In the genomic region with DNA sequence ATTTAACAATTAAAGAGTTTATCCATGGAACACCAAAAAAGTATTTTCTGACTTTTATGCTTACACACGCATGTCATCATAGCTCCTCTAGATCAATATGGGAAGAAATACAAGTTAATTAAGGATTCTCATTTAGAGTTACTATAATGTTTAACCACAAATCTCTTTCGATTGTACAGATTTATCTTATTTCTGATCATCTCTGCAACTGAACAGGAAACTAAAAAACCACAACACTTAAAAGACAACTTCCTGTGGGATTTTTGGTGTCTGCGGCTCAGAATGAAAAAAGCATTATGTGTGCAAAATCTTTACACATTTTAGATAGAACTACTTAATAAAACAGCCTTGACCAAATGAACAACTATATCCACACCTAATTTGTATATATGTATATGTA, we compare ENCODE assay signal across 12 cellular contexts. TPM values are rescaled to one million over a fixed set of nuclear protein-coding genes. Genes with fewer than 3 reads are reported as not detected.
A peak's percentile ranks its signal among the peaks of the same experiment; 100 is the strongest.
DNase-seq lines count a peak whose midpoint lies in the region; ATAC-seq, FAIRE-seq and TF ChIP-seq lines count a peak whose summit lies in the region.
"Had no signal": no experiment of that assay in that cellular context is flagged by ENCODE, and none has a peak within 500 bp of the region (broad histone marks: within the 10 kb centered on the region; RNA-seq: fewer than 3 reads in every experiment).

No MANE protein-coding gene starts in this region.

- peaks cover 13% of the 10 kb centered on the region for H3K36me3 Mint-ChIP-seq in activated CD8-positive, alpha-beta T cell treated with anti-CD3 and anti-CD28 coated beads, Interleukin-2, amount 10 ng/mL, durations not matched to agents 7 days and 5 days (ENCODE audit: low read depth)
- H3K36me3 Mint-ChIP-seq in Calu3 (ENCODE audit: insufficient read depth, unreplicated experiment), result peaks cover 10% of the 10 kb centered on the region
- H3K36me3 Mint-ChIP-seq: memory B cell, WTC11 had no signal

- H3K27me3 Mint-ChIP-seq in activated CD8-positive, alpha-beta T cell treated with anti-CD3 and anti-CD28 coated beads, Interleukin-2, amount 10 ng/mL, durations not matched to agents 7 days and 5 days (ENCODE audit: low read depth), result peaks cover 48% of the 10 kb centered on the region
- no peaks in the 10 kb centered on the region for H3K27me3 Mint-ChIP-seq in Calu3 (ENCODE audit: unreplicated experiment)

- CTCF ChIA-PET in activated CD8-positive, alpha-beta T cell treated with anti-CD3 and anti-CD28 coated beads, Interleukin-2, amount 10 ng/mL, durations not matched to agents 7 days and 5 days (lab: Charles Lee), result no interaction called here
- CTCF ChIA-PET in HepG2 (lab: Yijun Ruan, JAX; ENCODE audit: low intra/inter-chr PET ratio, low total read pairs), result no interaction called here
- CTCF ChIA-PET in Calu3 (lab: Charles Lee), result no interaction called here

- H3K9me3 Mint-ChIP-seq in activated CD8-positive, alpha-beta T cell treated with anti-CD3 and anti-CD28 coated beads, Interleukin-2, amount 10 ng/mL, durations not matched to agents 7 days and 5 days (ENCODE audit: insufficient read depth), result peaks cover 5% of the 10 kb centered on the region
- no peaks in the 10 kb centered on the region for H3K9me3 Mint-ChIP-seq in Calu3 (ENCODE audit: low read depth, unreplicated experiment)
- H3K9me3 Mint-ChIP-seq: WTC11 had no signal

- H3K4me2 ChIP-seq in KMS-11 (peak overlapping the region; percentile 67), HepG2 (ENCODE audit: low read depth, low read length) (no peak overlapping the region)

- TF ChIP-seq EP300 in HepG2 (IDR thresholded peaks at IDR 0.05; ENCODE audit: low read depth in 2 of 2, low read length in 2 of 2) (no peak), HepG2 (CRISPR knock-in tag; IDR thresholded peaks at IDR 0.05; ENCODE audit: borderline replicate concordance) (no peak)

- no peak for TF ChIP-seq POLR2A in HepG2 (IDR thresholded peaks at IDR 0.05; ENCODE audit: insufficient read depth in 1 of 2, low read depth in 2 of 2, low read length in 2 of 2)

- TF ChIP-seq CTCF in GM12865 (IDR thresholded peaks at IDR 0.05; ENCODE audit: insufficient read depth, low read depth, low read length, missing control alignments), result no peak
- TF ChIP-seq CTCF in KMS-11 (conservative IDR thresholded peaks at IDR 0.05; ENCODE audit: low read depth, low read length), result no peak
- TF ChIP-seq CTCF in HepG2 (CRISPR knock-in tag; IDR thresholded peaks at IDR 0.05), result no peak
- TF ChIP-seq CTCF in Calu3 (IDR thresholded peaks at IDR 0.05; ENCODE audit: unreplicated experiment), result no peak

- peaks cover 15% of the 10 kb centered on the region for H3K4me1 Mint-ChIP-seq in activated CD8-positive, alpha-beta T cell treated with anti-CD3 and anti-CD28 coated beads, Interleukin-2, amount 10 ng/mL, durations not matched to agents 7 days and 5 days (ENCODE audit: low read depth)
- no peaks in the 10 kb centered on the region for H3K4me1 Mint-ChIP-seq in Calu3 (ENCODE audit: low read depth, unreplicated experiment)
- H3K4me1 Mint-ChIP-seq: memory B cell had no signal

- peak overlapping the region; percentile 36 for H3K4me3 Mint-ChIP-seq in activated CD8-positive, alpha-beta T cell treated with anti-CD3 and anti-CD28 coated beads, Interleukin-2, amount 10 ng/mL, durations not matched to agents 7 days and 5 days
- H3K4me3 Mint-ChIP-seq in Calu3 (ENCODE audit: low read depth, unreplicated experiment), result no peak overlapping the region
- H3K4me3 Mint-ChIP-seq: memory B cell, WTC11 had no signal

- H3K4me1 ChIP-seq in ACC112 (ENCODE audit: control insufficient read depth, insufficient read depth, low read length, unreplicated experiment), result peaks cover 15% of the 10 kb centered on the region
- H3K4me1 ChIP-seq in KMS-11 (ENCODE audit: low read depth, poor library complexity, severe bottlenecking), result peaks cover 58% of the 10 kb centered on the region
- peaks cover 32% of the 10 kb centered on the region for H3K4me1 ChIP-seq in HepG2 (ENCODE audit: insufficient read depth, low read length)
- peaks cover 4% of the 10 kb centered on the region for H3K4me1 ChIP-seq in right cardiac atrium (ENCODE audit: control insufficient read depth, insufficient read depth, low read length)

- in situ Hi-C loops in HepG2 (cut with HindIII; ENCODE audit: extremely low pct_ligation_motif_present, low pct_unique_long_range_greater_than_20kb), result no loop called here

- H3K36me3 ChIP-seq in ACC112 (ENCODE audit: insufficient read depth, low read length) (no peaks in the 10 kb centered on the region), KMS-11 (ENCODE audit: insufficient read depth) (no peaks in the 10 kb centered on the region), HepG2 (replicated peaks in 1 of 2; ENCODE audit: control insufficient read depth in 1 of 2, insufficient read depth in 2 of 2, low read length in 2 of 2) (no peaks in the 10 kb centered on the region)

- H3K9me3 ChIP-seq in HepG2 (ENCODE audit: low read length) (no peaks in the 10 kb centered on the region), right cardiac atrium (ENCODE audit: control insufficient read depth, low read length) (no peaks in the 10 kb centered on the region)

- H3K79me2 ChIP-seq in ACC112 (ENCODE audit: control insufficient read depth, insufficient read depth, low read length, unreplicated experiment) (peaks cover 13% of the 10 kb centered on the region), KMS-11 (ENCODE audit: insufficient read depth, low read depth) (0 out of 2 replicates have a peak, but pooled peaks cover 2% of the 10 kb centered on the region), HepG2 (ENCODE audit: insufficient read depth, low read length) (peaks cover 11% of the 10 kb centered on the region)

- H2AFZ ChIP-seq in ACC112 (ENCODE audit: low read length, unreplicated experiment) (no peak overlapping the region), KMS-11 (ENCODE audit: low read depth) (no peak overlapping the region), HepG2 (ENCODE audit: low read length) (no peak overlapping the region)

- H4K20me1 ChIP-seq in KMS-11 (ENCODE audit: insufficient read depth) (peaks cover 3% of the 10 kb centered on the region), HepG2 (ENCODE audit: insufficient read depth, low read length) (peaks cover 10% of the 10 kb centered on the region; the same call in 1 of the 2 replicates)

- DNase-seq in GM12865 (ENCODE audit: low read depth) (peak; percentile 46), HepG2 (ENCODE audit: low spot score) (no peak), Calu3 (no peak), right cardiac atrium (no peak)
- peak; percentile 66 for DNase-seq in activated CD8-positive, alpha-beta T cell treated with anti-CD3 and anti-CD28 coated beads, Interleukin-2, amount 10 ng/mL, durations not matched to agents 7 days and 5 days
- no peak for DNase-seq in stimulated activated CD4-positive, alpha-beta T cell treated with anti-CD3 and anti-CD28 coated beads, Interleukin-12 subunit alpha, Interleukin-12 subunit beta, amount 100 ng/mL, for 4 hours
- DNase-seq: NCI-H774 had no signal

- POLR2A ChIA-PET in activated CD8-positive, alpha-beta T cell treated with anti-CD3 and anti-CD28 coated beads, Interleukin-2, amount 10 ng/mL, durations not matched to agents 7 days and 5 days (lab: Charles Lee), result no interaction called here
- POLR2A ChIA-PET in HepG2 (lab: Yijun Ruan, JAX), result no interaction called here

- H3K27ac ChIP-seq in ACC112 (ENCODE audit: low read depth, low read length) (no peak overlapping the region), KMS-11 (no peak overlapping the region), HepG2 (ENCODE audit: extremely low read length, insufficient read depth, low read length) (no peak overlapping the region), right cardiac atrium (ENCODE audit: low read length) (no peak overlapping the region)

- BruUV-seq in HepG2 (replicated peaks; lab: Mats Ljungman, UMichigan), result no TSS peak
- BruUV-seq in Calu3 (replicated peaks; lab: Mats Ljungman, UMichigan), result no TSS peak

- no peak for FAIRE-seq in HepG2 (lab: Jason Lieb, UNC)

- H3K4me3 ChIP-seq in ACC112 (ENCODE audit: low read depth, low read length) (peak overlapping the region; percentile 30; the same call in 1 of the 2 replicates), GM12865 (ENCODE audit: low read depth, low read length) (no peak overlapping the region), KMS-11 (IDR thresholded peaks at IDR 0.05; ENCODE audit: insufficient read depth, low read depth, low read length) (no peak overlapping the region), HepG2 (replicated peaks in 1 of 3; ENCODE audit: insufficient read depth in 1 of 3, low read depth in 2 of 3, low read length in 3 of 3) (no peak overlapping the region), right cardiac atrium (ENCODE audit: low read length) (no peak overlapping the region)

- no peak overlapping the region for H3K9ac ChIP-seq in KMS-11
- H3K9ac ChIP-seq in HepG2 (ENCODE audit: insufficient read depth, low read depth, low read length), result no peak overlapping the region

- no peak for TF ChIP-seq RAD21 in HepG2 (CRISPR knock-in tag; IDR thresholded peaks at IDR 0.05)

- ATAC-seq in activated CD8-positive, alpha-beta T cell treated with anti-CD3 and anti-CD28 coated beads, Interleukin-2, amount 10 ng/mL, durations not matched to agents 7 days and 5 days, result peak; percentile 15
- ATAC-seq in HepG2 (no peak), right cardiac atrium (no peak)
- ATAC-seq: sciatic nerve, WTC11 had no signal

- H3K27me3 ChIP-seq in ACC112 (ENCODE audit: insufficient read depth, low read length) (no peaks in the 10 kb centered on the region), KMS-11 (ENCODE audit: insufficient read depth, low read depth) (peaks cover 70% of the 10 kb centered on the region), HepG2 (ENCODE audit: control insufficient read depth in 1 of 2, insufficient read depth in 2 of 2, low read length in 2 of 2) (peaks cover 1 to 9% of the 10 kb centered on the region in 2 experiments; a peak in 2 of 5 replicates), right cardiac atrium (ENCODE audit: control insufficient read depth, insufficient read depth) (no peaks in the 10 kb centered on the region)

- intact Hi-C loops in HepG2 (cut with micrococcal nuclease; ENCODE audit: unreplicated experiment) (loop anchor here (10.0 kb wide), 1 partner anchor 160 kb away; no protein-coding TSS in a partner anchor), Calu3 (cut with micrococcal nuclease; ENCODE audit: unreplicated experiment) (no loop called here), right cardiac atrium (cut with DNase I) (loop anchor here in 2 of 4 donors (5.0 to 10.0 kb wide), 3 partner anchors 60 to 100 kb away; no protein-coding TSS in a partner anchor)

- peak overlapping the region; percentile 49 for H3K27ac Mint-ChIP-seq in activated CD8-positive, alpha-beta T cell treated with anti-CD3 and anti-CD28 coated beads, Interleukin-2, amount 10 ng/mL, durations not matched to agents 7 days and 5 days
- no peak overlapping the region for H3K27ac Mint-ChIP-seq in Calu3 (ENCODE audit: unreplicated experiment)
- H3K27ac Mint-ChIP-seq: memory B cell, WTC11 had no signal

- whole genome bisulfite sequencing in HepG2 (ENCODE audit: low lambda C conversion rate), result 65% methylated on average over 3 of the region's 3 CpGs
- WGBS in right cardiac atrium, result 43% methylated on average over 3 of the region's 3 CpGs

RNA-seq across cellular contexts. Expression of gene TJP1, which starts 2.9 kb away (rescaled TPM):
- total RNA-seq in activated CD8-positive, alpha-beta T cell treated with anti-CD3 and anti-CD28 coated beads, Interleukin-2, amount 10 ng/mL, durations not matched to agents 7 days and 5 days, result not detected
- 25.9 and 37.2 TPM in 2 replicates for total RNA-seq in HepG2 (2016; rRNA removed; fragmentation: Illumina TruSeq; extraction: Trizol)
- total RNA-seq in HepG2 (2016; cell fraction: cytosol; rRNA removed; fragmentation: Illumina TruSeq; extraction: Trizol; ENCODE audit: low read depth), result 16.0 and 19.2 TPM in 2 replicates
- total RNA-seq in HepG2 (2016; cell fraction: insoluble cytoplasmic fraction; rRNA removed; fragmentation: Illumina TruSeq; extraction: Trizol), result 23.9 and 35.3 TPM in 2 replicates
- 14.1 and 17.3 TPM in 2 replicates for total RNA-seq in HepG2 (2016; cell fraction: membrane; rRNA removed; fragmentation: Illumina TruSeq; extraction: Trizol)
- total RNA-seq in HepG2 (2016; cell fraction: nucleus; rRNA removed; fragmentation: Illumina TruSeq; extraction: Trizol), result 32.5 and 44.1 TPM in 2 replicates
- 24.7 and 27.1 TPM in 2 replicates for polyA plus RNA-seq in HepG2 (2011; rRNA removed)
- polyA plus RNA-seq in HepG2 (2011; cell fraction: cytosol; rRNA removed), result 13.9 and 20.4 TPM in 2 replicates
- polyA plus RNA-seq in HepG2 (2011; cell fraction: nucleus; rRNA removed), result 17.6 and 17.9 TPM in 2 replicates
- polyA plus RNA-seq in HepG2 (2012), result 20.7 and 23.9 TPM in 2 replicates
- polyA plus RNA-seq in HepG2 (2016; cell fraction: cytosol; fragmentation: Illumina TruSeq; extraction: Trizol; ENCODE audit: low read depth), result 0.76 and 0.90 TPM in 2 replicates
- polyA plus RNA-seq in HepG2 (2016; cell fraction: insoluble cytoplasmic fraction; fragmentation: Illumina TruSeq; extraction: Trizol; ENCODE audit: low read depth), result 33.8 and 36.8 TPM in 2 replicates
- 2.9 and 3.8 TPM in 2 replicates for polyA plus RNA-seq in HepG2 (2016; cell fraction: membrane; fragmentation: Illumina TruSeq; extraction: Trizol; ENCODE audit: low read depth)
- 29.5 and 33.1 TPM in 2 replicates for polyA plus RNA-seq in HepG2 (2016; cell fraction: nucleus; fragmentation: Illumina TruSeq; extraction: Trizol; ENCODE audit: insufficient read depth, low read depth)
- 27.9 and 33.8 TPM in 2 replicates for polyA minus RNA-seq in HepG2 (2011; rRNA and poly(A)+ RNA removed; ENCODE audit: low replicate concordance)
- 24.0 and 34.0 TPM in 2 replicates for polyA minus RNA-seq in HepG2 (2011; cell fraction: cytosol; rRNA and poly(A)+ RNA removed)
- polyA minus RNA-seq in HepG2 (2011; cell fraction: nucleus; rRNA and poly(A)+ RNA removed), result 74.8 and 91.5 TPM in 2 replicates
- 37.4 and 44.3 TPM in 2 replicates for total RNA-seq in Calu3 (2022)
- total RNA-seq in right cardiac atrium, result 100 to 1,000 TPM; 118 to 131 (median 120) TPM
- polyA plus RNA-seq in right cardiac atrium, result 36.6 TPM

Comparison
In these comparisons a context has a peak if more than half of its experiments do, and no peak if none do; other contexts are left out.
1. DNase-seq: peak in GM12865 (single experiment) and activated CD8-positive, alpha-beta T cell treated with anti-CD3 and anti-CD28 coated beads, Interleukin-2, amount 10 ng/mL, durations not matched to agents 7 days and 5 days (single experiment); none in HepG2 (single experiment), Calu3 (single experiment), right cardiac atrium (0 of 3) and stimulated activated CD4-positive, alpha-beta T cell treated with anti-CD3 and anti-CD28 coated beads, Interleukin-12 subunit alpha, Interleukin-12 subunit beta, amount 100 ng/mL, for 4 hours (single experiment).
2. RNA of gene TJP1, which starts 2.9 kb away (total RNA-seq): 118 to 131 TPM in right cardiac atrium, 37.4 to 44.3 TPM in Calu3 and 14.1 to 44.1 TPM in HepG2; not detected in activated CD8-positive, alpha-beta T cell treated with anti-CD3 and anti-CD28 coated beads, Interleukin-2, amount 10 ng/mL, durations not matched to agents 7 days and 5 days; every median in the first group is over 10 times any median in the second.